ENCODE assay signal across 10 cellular contexts in the genomic region with DNA sequence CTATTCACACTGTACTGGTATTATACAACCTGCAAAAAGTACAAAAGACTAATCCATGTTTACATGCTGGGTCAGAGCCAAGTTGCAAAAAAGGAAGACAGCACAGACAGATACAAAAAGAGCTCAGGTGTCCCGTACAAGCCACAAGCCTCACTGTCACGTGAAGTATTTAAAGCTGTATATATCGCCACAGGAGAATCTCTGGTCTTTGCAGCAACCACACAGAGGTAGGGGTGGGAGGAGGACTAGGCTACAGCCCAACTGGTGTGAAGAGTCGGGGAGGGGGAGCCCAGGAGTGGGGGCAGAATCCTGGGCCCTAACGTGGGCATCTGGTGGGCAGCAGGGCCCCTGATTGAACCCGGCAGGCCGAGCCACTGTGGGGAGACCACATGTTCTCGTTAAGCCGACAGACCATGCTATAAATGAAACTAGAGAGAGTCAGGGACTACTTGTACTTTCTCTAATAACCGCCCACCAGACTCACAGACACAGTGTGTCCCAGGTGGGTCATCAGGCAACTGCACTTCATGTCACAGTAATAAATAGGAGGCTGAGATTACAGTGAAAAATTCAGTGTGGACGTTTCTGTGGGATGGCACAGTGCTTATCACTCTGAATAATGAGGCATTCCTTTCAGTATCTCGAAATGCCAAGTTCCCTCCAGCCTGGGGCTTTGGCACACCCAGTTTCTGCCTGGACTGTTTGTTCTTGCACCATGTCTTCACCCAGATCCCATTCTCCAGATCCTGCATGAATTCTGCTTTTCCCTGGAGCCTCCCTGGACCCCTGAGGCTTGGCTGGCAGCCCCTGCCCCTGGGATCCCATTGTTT.
A peak's percentile ranks its signal among the peaks of the same experiment; 100 is the strongest.
DNase-seq lines count a peak whose midpoint lies in the region; ATAC-seq and TF ChIP-seq lines count a peak whose summit lies in the region.
"Had no signal": no experiment of that assay in that cellular context is flagged by ENCODE, and none has a peak within 500 bp of the region (broad histone marks: within the 10 kb centered on the region; RNA-seq: fewer than 3 reads in every experiment).

No MANE protein-coding gene starts in this region.

- DNase-seq in GM23338 (ENCODE audit: low spot score), result no peak
- no peak for DNase-seq in Panc1 (ENCODE audit: low read depth, low spot score)
- peak; percentile 66 for DNase-seq in cardiac septum (ENCODE audit: low spot score)
- peak in 1 of 2 donors; percentile 40 for DNase-seq in gastrocnemius medialis
- no peak for DNase-seq in NCI-H446 (lab: John Stamatoyannopoulos, UW)
- no peak for DNase-seq in chondrocyte (ENCODE audit: low spot score)
- DNase-seq in NCI-H2171 (lab: John Stamatoyannopoulos, UW), result no peak
- DNase-seq: activated naive CD4-positive, alpha-beta T cell; islet precursor cell had no signal

- H3K9me3 Mint-ChIP-seq in GM23338 (no peaks in the 10 kb centered on the region; the same call in 2 of the 3 replicates), chondrocyte (ENCODE audit: low read depth) (peaks cover 3% of the 10 kb centered on the region)
- peaks cover 5% of the 10 kb centered on the region for H3K9me3 Mint-ChIP-seq in activated T-helper 17 cell treated with anti-CD3 and anti-CD28 coated beads, Interleukin-2, amount 50 U/mL, for 72 hours

- POLR2A ChIA-PET in Panc1 (lab: Charles Lee), result no interaction called here

- H3K79me2 ChIP-seq in GM23338 (replicated peaks; ENCODE audit: insufficient read depth), result no peaks in the 10 kb centered on the region

- H3K4me3 ChIP-seq in GM23338 (no peak overlapping the region), Panc1 (ENCODE audit: low read depth in 2 of 2, low read length in 2 of 2) (peak overlapping the region in 1 of 2 experiments; percentile 7; a peak in 2 of 4 replicates), gastrocnemius medialis (no peak overlapping the region)

- no peaks in the 10 kb centered on the region for H3K9me3 ChIP-seq in Panc1 (ENCODE audit: control insufficient read depth, insufficient read depth, low read depth, low read length)
- H3K9me3 ChIP-seq in gastrocnemius medialis, result no peaks in the 10 kb centered on the region

- no peaks in the 10 kb centered on the region; the same call in 2 of the 3 replicates for H3K4me1 Mint-ChIP-seq in GM23338
- peaks cover 14% of the 10 kb centered on the region for H3K4me1 Mint-ChIP-seq in chondrocyte (ENCODE audit: low read depth)
- H3K4me1 Mint-ChIP-seq in activated T-helper 17 cell treated with anti-CD3 and anti-CD28 coated beads, Interleukin-2, amount 50 U/mL, for 72 hours, result no peaks in the 10 kb centered on the region

- no peaks in the 10 kb centered on the region for H3K27me3 ChIP-seq in GM23338 (ENCODE audit: insufficient read depth)
- H3K27me3 ChIP-seq in Panc1 (ENCODE audit: control insufficient read depth, insufficient read depth, low read length), result no peaks in the 10 kb centered on the region
- no peaks in the 10 kb centered on the region for H3K27me3 ChIP-seq in gastrocnemius medialis

- intact Hi-C loops in Panc1 (cut with micrococcal nuclease; ENCODE audit: unreplicated experiment) (no loop called here), cardiac septum (cut with DNase I) (no loop called here), gastrocnemius medialis (cut with DNase I; ENCODE audit: low total_unique reads) (no loop called here)

- H3K27me3 Mint-ChIP-seq in GM23338 (ENCODE audit: insufficient read depth, low read depth, poor library complexity), result peaks cover 2% of the 10 kb centered on the region
- H3K27me3 Mint-ChIP-seq in chondrocyte (ENCODE audit: low read depth), result no peaks in the 10 kb centered on the region
- H3K27me3 Mint-ChIP-seq in activated T-helper 17 cell treated with anti-CD3 and anti-CD28 coated beads, Interleukin-2, amount 50 U/mL, for 72 hours, result peaks cover 11% of the 10 kb centered on the region

- H3K36me3 ChIP-seq in GM23338 (ENCODE audit: insufficient read depth) (no peaks in the 10 kb centered on the region), Panc1 (ENCODE audit: control insufficient read depth, insufficient read depth, low read length) (no peaks in the 10 kb centered on the region), gastrocnemius medialis (no peaks in the 10 kb centered on the region)

- H2AFZ ChIP-seq in GM23338, result no peak overlapping the region

- BruUV-seq in Panc1 (replicated peaks; lab: Mats Ljungman, UMichigan), result no TSS peak

- H3K4me3 Mint-ChIP-seq in GM23338 (no peak overlapping the region), chondrocyte (ENCODE audit: unreplicated experiment) (no peak overlapping the region)
- no peak overlapping the region for H3K4me3 Mint-ChIP-seq in activated T-helper 17 cell treated with anti-CD3 and anti-CD28 coated beads, Interleukin-2, amount 50 U/mL, for 72 hours

- TF ChIP-seq CTCF in GM23338 (conservative IDR thresholded peaks at IDR 0.05; ENCODE audit: low read depth in 2 of 2), result no peak
- TF ChIP-seq CTCF in Panc1 (IDR thresholded peaks at IDR 0.05), result no peak
- TF ChIP-seq CTCF in gastrocnemius medialis (IDR thresholded peaks at IDR 0.05 in 4 of 5, conservative IDR thresholded peaks at IDR 0.05 in 1 of 5), result no peak
- no peak for TF ChIP-seq CTCF in chondrocyte (IDR thresholded peaks at IDR 0.05)

- CTCF ChIA-PET in Panc1 (lab: Charles Lee), result no interaction called here

- no peak for TF ChIP-seq POLR2A in gastrocnemius medialis (IDR thresholded peaks at IDR 0.05)

- no peak overlapping the region for H3K4me2 ChIP-seq in GM23338

- H3K4me1 ChIP-seq in GM23338 (ENCODE audit: insufficient read depth) (no peaks in the 10 kb centered on the region), Panc1 (ENCODE audit: control insufficient read depth, insufficient read depth, low read length) (peaks cover 7% of the 10 kb centered on the region; the same call in 1 of the 2 replicates), gastrocnemius medialis (peaks cover 5 to 41% of the 10 kb centered on the region in 2 donors)

- ATAC-seq in GM23338 (no peak), Panc1 (peak; percentile 49; the same call in 1 of the 2 replicates), gastrocnemius medialis (peak; percentile 72 to 88)
- no peak for ATAC-seq in activated T-helper 17 cell treated with anti-CD3 and anti-CD28 coated beads, Interleukin-2, amount 50 U/mL, for 72 hours (replicated peaks)

- in situ Hi-C loops in Panc1 (cut with HindIII; ENCODE audit: low pct_unique_long_range_greater_than_20kb, low sequenced_read_pairs) (no loop called here), gastrocnemius medialis (cut with MboI; ENCODE audit: low sequenced_read_pairs in 4 of 4) (no loop called here)

- H4K20me1 ChIP-seq in GM23338 (replicated peaks; ENCODE audit: insufficient read depth), result no peaks in the 10 kb centered on the region

- H3K36me3 Mint-ChIP-seq in GM23338 (ENCODE audit: low read depth) (no peaks in the 10 kb centered on the region), chondrocyte (ENCODE audit: low read depth) (no peaks in the 10 kb centered on the region)
- no peaks in the 10 kb centered on the region for H3K36me3 Mint-ChIP-seq in activated T-helper 17 cell treated with anti-CD3 and anti-CD28 coated beads, Interleukin-2, amount 50 U/mL, for 72 hours (ENCODE audit: low read depth)

- H3K27ac Mint-ChIP-seq in GM23338 (peak overlapping the region; percentile 39; the same call in 1 of the 2 replicates), chondrocyte (ENCODE audit: unreplicated experiment) (no peak overlapping the region)
- no peak overlapping the region for H3K27ac Mint-ChIP-seq in activated T-helper 17 cell treated with anti-CD3 and anti-CD28 coated beads, Interleukin-2, amount 50 U/mL, for 72 hours

- H3K27ac ChIP-seq in GM23338 (ENCODE audit: low read depth), result no peak overlapping the region
- no peak overlapping the region for H3K27ac ChIP-seq in Panc1 (ENCODE audit: low read length)
- peak overlapping the region; percentile 34 to 74 (median 70) for H3K27ac ChIP-seq in gastrocnemius medialis

- no peaks in the 10 kb centered on the region for H3F3A ChIP-seq in GM23338 (replicated peaks; ENCODE audit: low read depth)

- H3K9me2 ChIP-seq in GM23338 (ENCODE audit: insufficient read depth), result no peaks in the 10 kb centered on the region

TF ChIP-seq in GM23338, 12 proteins besides CTCF, POLR2A, EP300 and RAD21 (continues in another document):
- TF ChIP-seq POLR2AphosphoS5 (IDR thresholded peaks at IDR 0.05; ENCODE audit: low read depth), result no peak

Comparison
In these comparisons a context has a peak if more than half of its experiments do, and no peak if none do; other contexts are left out.
1. ATAC-seq: peak in Panc1 (single experiment) and gastrocnemius medialis (2 of 2); none in GM23338 (single experiment) and activated T-helper 17 cell treated with anti-CD3 and anti-CD28 coated beads, Interleukin-2, amount 50 U/mL, for 72 hours (single experiment).
2. H3K27ac ChIP-seq: peak in gastrocnemius medialis (4 of 4); none in GM23338 (single experiment) and Panc1 (single experiment).